In the genomic region with DNA sequence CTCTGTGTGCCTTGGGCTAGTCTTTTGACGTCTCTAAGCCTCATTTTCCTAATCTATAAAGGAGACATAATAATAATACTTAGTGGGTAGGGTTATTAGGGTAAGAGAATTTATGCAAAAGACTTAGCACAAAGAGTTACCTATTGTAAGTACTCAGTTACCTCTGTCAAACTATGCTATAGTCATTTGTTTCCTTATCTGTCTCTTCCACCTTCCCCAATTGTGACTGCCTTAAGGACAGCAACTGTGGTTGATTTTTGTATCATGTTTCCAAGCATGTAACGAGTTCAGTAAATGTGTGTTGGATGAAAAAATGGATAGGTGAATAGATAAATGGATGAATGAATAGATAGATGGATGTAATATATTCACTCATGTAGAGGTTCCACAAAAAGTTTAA, we compare ENCODE assay signal across 1 cellular context.
TF ChIP-seq lines count a peak whose summit lies in the region.

No MANE protein-coding gene starts in this region.

TF ChIP-seq in HepG2, 621 proteins besides CTCF, POLR2A, EP300 and RAD21 (continued from another document):
- TF ChIP-seq ZKSCAN5 (CRISPR knock-in tag; IDR thresholded peaks at IDR 0.05) (no peak), CHD4 (IDR thresholded peaks at IDR 0.05; ENCODE audit: borderline replicate concordance, low read length) (no peak), HNRNPK (IDR thresholded peaks at IDR 0.05; ENCODE audit: low read depth, low read length, poor library complexity, severe bottlenecking) (no peak)
